1 cellular context compared by ENCODE assay signal in the genomic region with DNA sequence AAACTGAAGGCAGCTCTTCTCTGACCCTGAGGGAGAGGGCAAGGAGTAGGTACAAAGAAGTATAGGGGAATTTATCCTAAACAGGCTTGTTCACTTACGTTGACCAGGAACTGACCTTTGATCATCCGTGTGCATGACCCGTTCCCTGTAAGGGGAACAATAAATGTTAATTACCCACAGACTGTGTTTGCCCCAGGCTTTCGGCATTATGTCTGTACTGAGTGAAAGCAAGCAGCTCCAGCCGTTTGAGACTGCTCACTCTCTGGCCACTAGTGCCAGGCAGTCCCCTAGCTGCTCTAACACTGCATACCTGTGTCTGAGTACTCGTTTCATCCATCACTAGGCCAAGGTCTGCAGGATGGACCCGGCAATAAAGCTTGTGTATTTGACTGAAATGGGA.
TF ChIP-seq lines count a peak whose summit lies in the region.

No MANE protein-coding gene starts in this region.

TF ChIP-seq in K562, 482 proteins besides CTCF, POLR2A, EP300 and RAD21 (continued from another document):
- TF ChIP-seq, protein P1, sequence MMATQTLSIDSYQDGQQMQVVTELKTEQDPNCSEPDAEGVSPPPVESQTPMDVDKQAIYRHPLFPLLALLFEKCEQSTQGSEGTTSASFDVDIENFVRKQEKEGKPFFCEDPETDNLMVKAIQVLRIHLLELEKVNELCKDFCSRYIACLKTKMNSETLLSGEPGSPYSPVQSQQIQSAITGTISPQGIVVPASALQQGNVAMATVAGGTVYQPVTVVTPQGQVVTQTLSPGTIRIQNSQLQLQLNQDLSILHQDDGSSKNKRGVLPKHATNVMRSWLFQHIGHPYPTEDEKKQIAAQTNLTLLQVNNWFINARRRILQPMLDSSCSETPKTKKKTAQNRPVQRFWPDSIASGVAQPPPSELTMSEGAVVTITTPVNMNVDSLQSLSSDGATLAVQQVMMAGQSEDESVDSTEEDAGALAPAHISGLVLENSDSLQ (IDR thresholded peaks at IDR 0.05), result no peak
- no peak for TF ChIP-seq GABPB2 (CRISPR knock-in tag; conservative IDR thresholded peaks at IDR 0.05)
- TF ChIP-seq, protein P2, sequence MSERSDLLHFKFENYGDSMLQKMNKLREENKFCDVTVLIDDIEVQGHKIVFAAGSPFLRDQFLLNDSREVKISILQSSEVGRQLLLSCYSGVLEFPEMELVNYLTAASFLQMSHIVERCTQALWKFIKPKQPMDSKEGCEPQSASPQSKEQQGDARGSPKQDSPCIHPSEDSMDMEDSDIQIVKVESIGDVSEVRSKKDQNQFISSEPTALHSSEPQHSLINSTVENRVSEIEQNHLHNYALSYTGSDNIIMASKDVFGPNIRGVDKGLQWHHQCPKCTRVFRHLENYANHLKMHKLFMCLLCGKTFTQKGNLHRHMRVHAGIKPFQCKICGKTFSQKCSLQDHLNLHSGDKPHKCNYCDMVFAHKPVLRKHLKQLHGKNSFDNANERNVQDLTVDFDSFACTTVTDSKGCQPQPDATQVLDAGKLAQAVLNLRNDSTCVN (CRISPR knock-in tag; IDR thresholded peaks at IDR 0.05), result no peak
